ENCODE assay signal across 8 cellular contexts in the genomic region with DNA sequence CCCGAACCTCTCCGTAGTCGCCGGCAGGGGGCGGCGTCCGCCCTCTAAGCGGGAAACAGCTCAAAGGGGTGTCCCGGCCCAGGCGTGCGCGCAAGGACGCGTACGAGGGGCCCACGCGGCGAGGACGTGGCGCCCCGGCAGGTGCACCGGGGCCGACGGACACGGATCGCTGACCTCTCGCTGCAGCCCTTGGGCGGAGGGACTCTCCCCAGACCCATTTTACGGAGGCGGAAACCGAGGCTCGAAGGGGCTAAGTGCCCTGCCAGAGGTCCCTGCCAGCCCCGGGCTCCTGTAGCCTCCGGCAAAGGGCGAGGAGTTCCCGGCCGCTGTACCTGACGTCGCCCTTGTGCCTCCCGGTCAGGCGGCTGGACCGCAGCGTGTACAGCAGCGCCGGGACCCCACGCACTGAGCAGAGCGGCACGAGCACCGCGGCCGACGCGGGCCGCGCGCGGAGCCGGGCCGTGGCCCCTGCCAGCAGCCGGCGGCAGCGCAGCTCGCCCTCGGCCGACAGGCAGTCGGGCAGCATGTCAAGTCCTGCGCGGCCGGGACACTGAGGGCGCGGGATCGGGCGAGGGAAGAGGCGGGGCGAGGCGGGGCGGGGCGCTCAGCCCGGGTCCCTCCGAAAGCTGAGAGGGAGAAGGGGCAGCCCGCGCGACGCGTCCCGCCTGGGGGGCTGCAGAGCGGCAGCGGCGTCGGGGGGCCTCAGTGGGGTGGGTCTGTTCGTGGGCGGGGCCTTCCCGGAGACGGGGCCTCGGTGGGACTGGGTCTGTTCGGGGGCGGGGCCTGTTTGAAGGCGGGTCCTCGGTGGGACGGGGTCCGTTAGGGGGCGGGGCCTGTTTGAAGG. TPM values are rescaled to one million over a fixed set of nuclear protein-coding genes. Genes with fewer than 3 reads are reported as not detected.
DNase-seq lines count a peak whose midpoint lies in the region; ATAC-seq and TF ChIP-seq lines count a peak whose summit lies in the region.

A gene with protein sequence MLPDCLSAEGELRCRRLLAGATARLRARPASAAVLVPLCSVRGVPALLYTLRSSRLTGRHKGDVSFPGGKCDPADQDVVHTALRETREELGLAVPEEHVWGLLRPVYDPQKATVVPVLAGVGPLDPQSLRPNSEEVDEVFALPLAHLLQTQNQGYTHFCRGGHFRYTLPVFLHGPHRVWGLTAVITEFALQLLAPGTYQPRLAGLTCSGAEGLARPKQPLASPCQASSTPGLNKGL (minus strand): TSS at position 552 of the 844 bp plus-strand sequence. CDS start 26 bp downstream, at position 526.

- peak within 1 kb of the TSS; percentile 63 for H3K4me3 ChIP-seq in colonic mucosa

- DNase-seq in A172 (ENCODE audit: low spot score) (peak; percentile 64), NCI-H2171 (lab: John Stamatoyannopoulos, UW) (peak; percentile 77), colonic mucosa (peak; percentile 89), left kidney (ENCODE audit: low read depth, low spot score) (peak; percentile 90)
- DNase-seq in activated CD4-positive, alpha-beta T cell treated with anti-CD3 and anti-CD28 coated beads for 36 hours, result peak; percentile 94
- peak; percentile 89 for DNase-seq in stimulated activated CD4-positive, alpha-beta T cell treated with anti-CD3 and anti-CD28 coated beads, Interleukin-1b, Interleukin-23, amount 100 ng/mL, for 48 hours

- peak within 1 kb of the TSS; percentile 85 to 97 for H3K9ac ChIP-seq in colonic mucosa (ENCODE audit: low read depth in 2 of 2, low read length in 2 of 2)

- POLR2A ChIA-PET in activated CD4-positive, alpha-beta T cell treated with anti-CD3 and anti-CD28 coated beads for 36 hours (lab: Charles Lee), result interaction anchor here (0.6 to 0.7 kb wide), 3 partner anchors 55 to 1338 kb away, joined by 3 to 7 read pairs (median 3); no protein-coding TSS in a partner anchor

- TF ChIP-seq CTCF in colonic mucosa (IDR thresholded peaks at IDR 0.05), result peak; percentile 92

- H3K27ac ChIP-seq in colonic mucosa, result peak within 1 kb of the TSS; percentile 97

- peaks cover 7% of the 10 kb centered on the region for H3K4me1 Mint-ChIP-seq in activated CD4-positive, alpha-beta T cell treated with anti-CD3 and anti-CD28 coated beads for 36 hours

- H3K4me1 ChIP-seq in colonic mucosa, result peaks cover 25% of the 10 kb centered on the region

- no peaks in the 10 kb centered on the region for H3K36me3 ChIP-seq in colonic mucosa

- peak within 1 kb of the TSS; percentile 79 for H3K4me3 Mint-ChIP-seq in activated CD4-positive, alpha-beta T cell treated with anti-CD3 and anti-CD28 coated beads for 36 hours

- peak; percentile 56 for ATAC-seq in GM18505 (IDR thresholded peaks at IDR 0.05; ENCODE audit: unreplicated experiment)
- ATAC-seq in HG02973 (IDR thresholded peaks at IDR 0.05; ENCODE audit: unreplicated experiment), result peak; percentile 47
- peak; percentile 67 for ATAC-seq in activated CD4-positive, alpha-beta T cell treated with anti-CD3 and anti-CD28 coated beads for 36 hours

- H3K27me3 Mint-ChIP-seq in activated CD4-positive, alpha-beta T cell treated with anti-CD3 and anti-CD28 coated beads for 36 hours, result no peaks in the 10 kb centered on the region

- intact Hi-C loops in activated CD4-positive, alpha-beta T cell treated with anti-CD3 and anti-CD28 coated beads for 36 hours (cut with DNase I, micrococcal nuclease), result loop anchor here (1.0 to 10.0 kb wide), 14 partner anchors 15 to 276 kb away; a partner anchor contains a TSS
- intact Hi-C loops in colonic mucosa (cut with DNase I), result loop anchor here (5.0 kb wide), 1 partner anchor 33 kb away; no protein-coding TSS in a partner anchor

- H3K9me3 ChIP-seq in colonic mucosa, result no peaks in the 10 kb centered on the region

- TF ChIP-seq POLR2A in GM18505 (IDR thresholded peaks at IDR 0.05; ENCODE audit: borderline replicate concordance, extremely low read depth, insufficient read depth, insufficient read length), result peak; percentile 64

- H3K27me3 ChIP-seq in colonic mucosa, result no peaks in the 10 kb centered on the region

- H3K36me3 Mint-ChIP-seq in activated CD4-positive, alpha-beta T cell treated with anti-CD3 and anti-CD28 coated beads for 36 hours (ENCODE audit: low read depth), result no peaks in the 10 kb centered on the region

- H3K27ac Mint-ChIP-seq in activated CD4-positive, alpha-beta T cell treated with anti-CD3 and anti-CD28 coated beads for 36 hours, result peak within 1 kb of the TSS; percentile 88

- no peaks in the 10 kb centered on the region for H3K9me3 Mint-ChIP-seq in activated CD4-positive, alpha-beta T cell treated with anti-CD3 and anti-CD28 coated beads for 36 hours (ENCODE audit: low read depth)

- CTCF ChIA-PET in activated CD4-positive, alpha-beta T cell treated with anti-CD3 and anti-CD28 coated beads for 36 hours (lab: Charles Lee), result interaction anchor here (0.6 to 6.1 kb wide), 28 partner anchors 10 to 1254 kb away, joined by 3 to 67 read pairs (median 4); a partner anchor contains a TSS

RNA-seq across cellular contexts. Expression of the gene that starts here (rescaled TPM):
- total RNA-seq in A172 (2014; rRNA removed; shearing (Covaris generic)), result 5.3 and 11.9 TPM in 2 replicates
- 10 to 100 TPM; 17.0 to 23.4 TPM for total RNA-seq in activated CD4-positive, alpha-beta T cell treated with anti-CD3 and anti-CD28 coated beads for 36 hours
- total RNA-seq in colonic mucosa, result 10 to 100 TPM; 35.1 to 52.5 TPM

Comparison
In these comparisons a context has a peak if more than half of its experiments do, and no peak if none do; other contexts are left out.
1. Peak in every context shown above with its lines: DNase-seq, ATAC-seq, H3K4me3 ChIP-seq and H3K27ac ChIP-seq.